ENCODE assay signal across 19 cellular contexts in the genomic region with DNA sequence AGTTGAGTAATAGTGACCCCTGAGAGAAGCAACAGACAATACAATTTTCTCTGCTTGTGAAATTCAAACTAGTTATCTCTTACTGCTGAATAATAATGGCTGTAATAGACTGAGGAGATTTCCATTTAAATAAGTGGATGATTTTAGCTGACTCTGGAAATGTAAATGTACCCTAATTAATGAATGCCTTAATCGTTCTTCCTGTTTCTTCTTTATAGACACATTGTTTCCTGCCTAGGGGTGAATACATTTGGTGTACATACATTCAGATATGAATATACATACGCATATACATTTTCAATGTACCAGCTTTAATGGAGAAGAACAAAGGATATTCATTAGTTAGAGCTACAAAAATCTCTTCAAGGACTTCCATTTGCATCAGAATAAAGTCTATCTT.
DNase-seq lines count a peak whose midpoint lies in the region; ATAC-seq, FAIRE-seq and TF ChIP-seq lines count a peak whose summit lies in the region.
"Had no signal": no experiment of that assay in that cellular context is flagged by ENCODE, and none has a peak within 500 bp of the region (broad histone marks: within the 10 kb centered on the region; RNA-seq: fewer than 3 reads in every experiment).

No MANE protein-coding gene starts in this region.

- intact Hi-C loops in A673 (cut with micrococcal nuclease; ENCODE audit: unreplicated experiment) = no loop called here

- no TSS peak for BruUV-seq in A673 (replicated peaks; lab: Mats Ljungman, UMichigan)

- H3K27me3 ChIP-seq in A673 (replicated peaks; ENCODE audit: insufficient read depth, low read depth, low read length, poor library complexity) (no peaks in the 10 kb centered on the region), GM23338 (ENCODE audit: insufficient read depth) (no peaks in the 10 kb centered on the region), small intestine (ENCODE audit: control insufficient read depth in 2 of 2, insufficient read depth in 2 of 2, low read length in 2 of 2) (no peaks in the 10 kb centered on the region)
- H3K27me3 ChIP-seq: BE2C, BLaER1 had no signal

- WGBS in small intestine, 3 donors = 73 to 82% (median 81%) methylated on average over 2 of the region's 2 CpGs

- H2AFZ ChIP-seq in GM23338 = no peak overlapping the region

- no peak for TF ChIP-seq CTCF in A673 (conservative IDR thresholded peaks at IDR 0.05; ENCODE audit: low read depth, low read length)
- TF ChIP-seq CTCF in GM23338 (conservative IDR thresholded peaks at IDR 0.05; ENCODE audit: low read depth in 2 of 2) = no peak
- TF ChIP-seq CTCF in WTC11 (IDR thresholded peaks at IDR 0.05) = no peak

- no peaks in the 10 kb centered on the region for H3K9me3 Mint-ChIP-seq in GM23338
- H3K9me3 Mint-ChIP-seq in WTC11 = no peaks in the 10 kb centered on the region
- H3K9me3 Mint-ChIP-seq: CD14-positive monocyte had no signal

- CTCF ChIA-PET in A673 (lab: Charles Lee) (no interaction called here), WTC11 (lab: Charles Lee) (interaction anchor here (0.6 kb wide), 1 partner anchor 20 kb away, joined by 3 read pairs; no protein-coding TSS in a partner anchor)

- no peak for FAIRE-seq in small intestine (lab: Jason Lieb, UNC)
- FAIRE-seq: A549, GM12891 had no signal

- H3K4me2 ChIP-seq in GM23338 = peak overlapping the region; percentile 6; the same call in 1 of the 2 replicates
- H3K4me2 ChIP-seq: A549, BLaER1 had no signal

- H3K36me3 ChIP-seq in A673 (ENCODE audit: insufficient read depth, low read length, poor library complexity, severe bottlenecking) = no peaks in the 10 kb centered on the region
- no peaks in the 10 kb centered on the region for H3K36me3 ChIP-seq in GM23338 (ENCODE audit: insufficient read depth)
- H3K36me3 ChIP-seq in small intestine (ENCODE audit: control insufficient read depth in 2 of 2, insufficient read depth in 2 of 2, low read length in 2 of 2) = no peaks in the 10 kb centered on the region
- H3K36me3 ChIP-seq: BE2C, BLaER1 had no signal

- no peaks in the 10 kb centered on the region for H3K36me3 Mint-ChIP-seq in GM23338 (ENCODE audit: low read depth)
- no peaks in the 10 kb centered on the region for H3K36me3 Mint-ChIP-seq in WTC11
- H3K36me3 Mint-ChIP-seq: CD14-positive monocyte; CD4-positive, alpha-beta memory T cell; CD4-positive, CD25-positive, alpha-beta regulatory T cell; CD8-positive, alpha-beta memory T cell had no signal

- H3K79me2 ChIP-seq in GM23338 (replicated peaks; ENCODE audit: insufficient read depth) = no peaks in the 10 kb centered on the region

- ATAC-seq in GM23338 (no peak), WTC11 (no peak), GM19023 (IDR thresholded peaks at IDR 0.05; ENCODE audit: unreplicated experiment) (no peak)
- ATAC-seq: A549 had no signal

- no peak overlapping the region for H3K4me3 ChIP-seq in A673 (ENCODE audit: low read depth, low read length, poor library complexity, severe bottlenecking)
- no peak overlapping the region for H3K4me3 ChIP-seq in GM23338
- H3K4me3 ChIP-seq in small intestine (ENCODE audit: low read depth in 1 of 2, low read length in 2 of 2) = no peak overlapping the region
- H3K4me3 ChIP-seq: A549, BLaER1 had no signal

- H3K27ac Mint-ChIP-seq in GM23338 (peak overlapping the region; percentile 56; the same call in 1 of the 2 replicates), WTC11 (peak overlapping the region; percentile 27; the same call in 1 of the 2 replicates)
- H3K27ac Mint-ChIP-seq: CD14-positive monocyte; CD4-positive, alpha-beta memory T cell; CD4-positive, CD25-positive, alpha-beta regulatory T cell; CD8-positive, alpha-beta memory T cell had no signal

- no peaks in the 10 kb centered on the region for H3K27me3 Mint-ChIP-seq in GM23338 (ENCODE audit: insufficient read depth, low read depth, poor library complexity)
- H3K27me3 Mint-ChIP-seq in WTC11 (ENCODE audit: low read depth) = no peaks in the 10 kb centered on the region
- H3K27me3 Mint-ChIP-seq: CD4-positive, alpha-beta memory T cell; CD4-positive, CD25-positive, alpha-beta regulatory T cell; CD8-positive, alpha-beta memory T cell had no signal

- H3K4me3 Mint-ChIP-seq in GM23338 = no peak overlapping the region
- no peak overlapping the region for H3K4me3 Mint-ChIP-seq in WTC11
- H3K4me3 Mint-ChIP-seq: CD14-positive monocyte; CD4-positive, alpha-beta memory T cell; CD4-positive, CD25-positive, alpha-beta regulatory T cell; CD8-positive, alpha-beta memory T cell had no signal

- no peaks in the 10 kb centered on the region for H3K9me3 ChIP-seq in A673 (ENCODE audit: low read depth, low read length, poor library complexity, severe bottlenecking)
- no peaks in the 10 kb centered on the region for H3K9me3 ChIP-seq in small intestine (ENCODE audit: control insufficient read depth, low read depth)
- H3K9me3 ChIP-seq: A549, BE2C, BLaER1 had no signal

- DNase-seq in A673 (ENCODE audit: low spot score) = peak; percentile 60
- DNase-seq in GM23338 (ENCODE audit: low spot score) = no peak
- DNase-seq in WTC11 (ENCODE audit: low spot score) = no peak
- DNase-seq in small intestine = no peak
- DNase-seq: ACHN; BE2C; C1 segment of cervical spinal cord; CD4-positive, alpha-beta memory T cell; CD4-positive, CD25-positive, alpha-beta regulatory T cell; CD8-positive, alpha-beta memory T cell; COR-L47; DMS79 treated with DMSO at 0.1 percent for 48 hours; GF-D8 had no signal

- H3K4me1 ChIP-seq in A673 (ENCODE audit: insufficient read depth, low read length, poor library complexity, severe bottlenecking) = no peaks in the 10 kb centered on the region
- peaks cover 10% of the 10 kb centered on the region for H3K4me1 ChIP-seq in GM23338 (ENCODE audit: insufficient read depth)
- no peaks in the 10 kb centered on the region for H3K4me1 ChIP-seq in small intestine (ENCODE audit: control insufficient read depth in 2 of 2, insufficient read depth in 1 of 2, low read depth in 1 of 2, low read length in 1 of 2)
- H3K4me1 ChIP-seq: A549, BE2C, BLaER1 had no signal

- H3F3A ChIP-seq in GM23338 (replicated peaks; ENCODE audit: low read depth) = no peaks in the 10 kb centered on the region

- POLR2A ChIA-PET in A673 (lab: Charles Lee; ENCODE audit: low non-redundant PET) = no interaction called here
- POLR2A ChIA-PET in WTC11 (lab: Charles Lee) = no interaction called here

- H3K4me1 Mint-ChIP-seq in GM23338 (peaks cover 13% of the 10 kb centered on the region), WTC11 (peaks cover 29% of the 10 kb centered on the region)
- H3K4me1 Mint-ChIP-seq: CD14-positive monocyte; CD4-positive, alpha-beta memory T cell; CD4-positive, CD25-positive, alpha-beta regulatory T cell; CD8-positive, alpha-beta memory T cell had no signal

- no peaks in the 10 kb centered on the region for H4K20me1 ChIP-seq in GM23338 (replicated peaks; ENCODE audit: insufficient read depth)
- H4K20me1 ChIP-seq: BLaER1 had no signal

- no peaks in the 10 kb centered on the region; the same call in 1 of the 2 replicates for H3K9me2 ChIP-seq in GM23338 (ENCODE audit: insufficient read depth)

- H3K27ac ChIP-seq in A673 (ENCODE audit: low read depth, low read length, poor library complexity, severe bottlenecking) = no peak overlapping the region
- no peak overlapping the region for H3K27ac ChIP-seq in GM23338 (ENCODE audit: low read depth)
- no peak overlapping the region for H3K27ac ChIP-seq in small intestine (ENCODE audit: low read depth in 1 of 2, low read length in 1 of 2)
- H3K27ac ChIP-seq: 22Rv1, A549, BLaER1 had no signal

TF ChIP-seq in GM23338, 12 proteins besides CTCF, POLR2A, EP300 and RAD21 (continues in another document):
- TF ChIP-seq POLR2AphosphoS5 (IDR thresholded peaks at IDR 0.05; ENCODE audit: low read depth) = no peak

TF ChIP-seq in WTC11, 78 proteins besides CTCF, POLR2A, EP300 and RAD21 (continues in another document):
- TF ChIP-seq, protein P1, sequence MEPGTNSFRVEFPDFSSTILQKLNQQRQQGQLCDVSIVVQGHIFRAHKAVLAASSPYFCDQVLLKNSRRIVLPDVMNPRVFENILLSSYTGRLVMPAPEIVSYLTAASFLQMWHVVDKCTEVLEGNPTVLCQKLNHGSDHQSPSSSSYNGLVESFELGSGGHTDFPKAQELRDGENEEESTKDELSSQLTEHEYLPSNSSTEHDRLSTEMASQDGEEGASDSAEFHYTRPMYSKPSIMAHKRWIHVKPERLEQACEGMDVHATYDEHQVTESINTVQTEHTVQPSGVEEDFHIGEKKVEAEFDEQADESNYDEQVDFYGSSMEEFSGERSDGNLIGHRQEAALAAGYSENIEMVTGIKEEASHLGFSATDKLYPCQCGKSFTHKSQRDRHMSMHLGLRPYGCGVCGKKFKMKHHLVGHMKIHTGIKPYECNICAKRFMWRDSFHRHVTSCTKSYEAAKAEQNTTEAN (CRISPR knock-in tag; IDR thresholded peaks at IDR 0.05) = no peak
- no peak for TF ChIP-seq ZNF671 (CRISPR knock-in tag; IDR thresholded peaks at IDR 0.05)
- TF ChIP-seq GTF2I (CRISPR knock-in tag; conservative IDR thresholded peaks at IDR 0.05) = no peak
- TF ChIP-seq ATF1 (CRISPR knock-in tag; IDR thresholded peaks at IDR 0.05) = no peak
- TF ChIP-seq, protein P2, sequence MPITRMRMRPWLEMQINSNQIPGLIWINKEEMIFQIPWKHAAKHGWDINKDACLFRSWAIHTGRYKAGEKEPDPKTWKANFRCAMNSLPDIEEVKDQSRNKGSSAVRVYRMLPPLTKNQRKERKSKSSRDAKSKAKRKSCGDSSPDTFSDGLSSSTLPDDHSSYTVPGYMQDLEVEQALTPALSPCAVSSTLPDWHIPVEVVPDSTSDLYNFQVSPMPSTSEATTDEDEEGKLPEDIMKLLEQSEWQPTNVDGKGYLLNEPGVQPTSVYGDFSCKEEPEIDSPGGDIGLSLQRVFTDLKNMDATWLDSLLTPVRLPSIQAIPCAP (CRISPR knock-in tag; IDR thresholded peaks at IDR 0.05) = no peak
- no peak for TF ChIP-seq ZNF396 (CRISPR knock-in tag; IDR thresholded peaks at IDR 0.05; ENCODE audit: borderline replicate concordance)
- TF ChIP-seq NR2C2 (CRISPR knock-in tag; IDR thresholded peaks at IDR 0.05) = no peak
- TF ChIP-seq, protein P3, sequence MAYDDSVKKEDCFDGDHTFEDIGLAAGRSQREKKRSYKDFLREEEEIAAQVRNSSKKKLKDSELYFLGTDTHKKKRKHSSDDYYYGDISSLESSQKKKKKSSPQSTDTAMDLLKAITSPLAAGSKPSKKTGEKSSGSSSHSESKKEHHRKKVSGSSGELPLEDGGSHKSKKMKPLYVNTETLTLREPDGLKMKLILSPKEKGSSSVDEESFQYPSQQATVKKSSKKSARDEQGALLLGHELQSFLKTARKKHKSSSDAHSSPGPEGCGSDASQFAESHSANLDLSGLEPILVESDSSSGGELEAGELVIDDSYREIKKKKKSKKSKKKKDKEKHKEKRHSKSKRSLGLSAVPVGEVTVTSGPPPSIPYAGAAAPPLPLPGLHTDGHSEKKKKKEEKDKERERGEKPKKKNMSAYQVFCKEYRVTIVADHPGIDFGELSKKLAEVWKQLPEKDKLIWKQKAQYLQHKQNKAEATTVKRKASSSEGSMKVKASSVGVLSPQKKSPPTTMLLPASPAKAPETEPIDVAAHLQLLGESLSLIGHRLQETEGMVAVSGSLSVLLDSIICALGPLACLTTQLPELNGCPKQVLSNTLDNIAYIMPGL (CRISPR knock-in tag; IDR thresholded peaks at IDR 0.05) = no peak
- no peak for TF ChIP-seq ZNF423 (CRISPR knock-in tag; IDR thresholded peaks at IDR 0.05)
